In the genomic region with DNA sequence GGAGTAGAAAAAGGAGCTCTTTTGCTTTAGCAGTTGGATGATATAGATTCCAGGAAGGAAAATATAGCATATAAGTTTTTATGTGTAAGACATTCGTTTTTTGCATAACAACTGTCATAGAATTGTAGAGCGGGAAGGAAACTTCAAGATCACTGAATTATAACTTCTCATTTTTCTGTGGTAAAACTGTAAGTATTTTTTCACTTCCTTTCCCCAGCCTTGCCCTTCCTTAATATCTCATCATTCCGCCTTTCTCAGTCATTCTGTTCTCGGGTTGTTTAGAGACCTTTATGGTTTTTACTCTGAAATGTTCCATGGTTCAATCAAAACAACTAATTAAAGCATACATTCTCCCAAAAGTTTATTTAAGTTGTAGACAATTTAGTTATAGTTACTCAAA, we compare ENCODE assay signal across 9 cellular contexts. TPM values are rescaled to one million over a fixed set of nuclear protein-coding genes. Genes with fewer than 3 reads are reported as not detected.
DNase-seq lines count a peak whose midpoint lies in the region; ATAC-seq and TF ChIP-seq lines count a peak whose summit lies in the region.
"Had no signal": no experiment of that assay in that cellular context is flagged by ENCODE, and none has a peak within 500 bp of the region (broad histone marks: within the 10 kb centered on the region; RNA-seq: fewer than 3 reads in every experiment).

No MANE protein-coding gene starts in this region.

- H3K27me3 ChIP-seq in RWPE2 (ENCODE audit: insufficient read depth, poor library complexity, severe bottlenecking) (no peaks in the 10 kb centered on the region), thymus (ENCODE audit: control insufficient read depth, insufficient read depth) (no peaks in the 10 kb centered on the region)
- H3K27me3 ChIP-seq: body of pancreas had no signal

- H3K4me1 Mint-ChIP-seq in activated T-cell treated with anti-CD3 and anti-CD28 coated beads, Interleukin-2, amount 50 U/mL, for 72 hours (ENCODE audit: low read depth) = peaks cover 50% of the 10 kb centered on the region
- H3K4me1 Mint-ChIP-seq in glutamatergic neuron (ENCODE audit: low read depth, unreplicated experiment) = peaks cover 4% of the 10 kb centered on the region

- H3K27ac Mint-ChIP-seq in activated T-cell treated with anti-CD3 and anti-CD28 coated beads, Interleukin-2, amount 50 U/mL, for 72 hours = peak overlapping the region; percentile 87
- H3K27ac Mint-ChIP-seq in glutamatergic neuron (ENCODE audit: unreplicated experiment) = no peak overlapping the region

- H3K4me1 ChIP-seq in RWPE2 (ENCODE audit: insufficient read depth, poor library complexity, severe bottlenecking) (peaks cover 14% of the 10 kb centered on the region), thymus (ENCODE audit: control insufficient read depth, insufficient read depth, low read length) (peaks cover 4% of the 10 kb centered on the region)

- ATAC-seq in activated T-cell treated with anti-CD3 and anti-CD28 coated beads, Interleukin-2, amount 50 U/mL, for 72 hours (replicated peaks in 1 of 2) = no peak
- ATAC-seq in RWPE2 (ENCODE audit: low read depth) (no peak), GM18909 (IDR thresholded peaks at IDR 0.05; ENCODE audit: poor library complexity, unreplicated experiment) (no peak), HG02973 (IDR thresholded peaks at IDR 0.05; ENCODE audit: unreplicated experiment) (no peak)

- no peaks in the 10 kb centered on the region for H3K27me3 Mint-ChIP-seq in activated T-cell treated with anti-CD3 and anti-CD28 coated beads, Interleukin-2, amount 50 U/mL, for 72 hours (ENCODE audit: low read depth)
- H3K27me3 Mint-ChIP-seq in glutamatergic neuron (ENCODE audit: unreplicated experiment) = peaks cover 3% of the 10 kb centered on the region

- no peak for TF ChIP-seq CTCF in RWPE2 (IDR thresholded peaks at IDR 0.05; ENCODE audit: poor library complexity, severe bottlenecking)
- TF ChIP-seq CTCF in glutamatergic neuron (IDR thresholded peaks at IDR 0.05; ENCODE audit: partially characterized antibody, unreplicated experiment) = no peak

- 6% methylated on average over 4 of the region's 4 CpGs for WGBS in thymus

- H3K36me3 Mint-ChIP-seq in activated T-cell treated with anti-CD3 and anti-CD28 coated beads, Interleukin-2, amount 50 U/mL, for 72 hours (ENCODE audit: insufficient read depth in 2 of 2) = peaks cover 2 to 23% of the 10 kb centered on the region in 2 donors
- no peaks in the 10 kb centered on the region for H3K36me3 Mint-ChIP-seq in glutamatergic neuron (ENCODE audit: unreplicated experiment)

- H3K4me3 ChIP-seq in RWPE2 (ENCODE audit: severe bottlenecking) = peak overlapping the region; percentile 71
- peak overlapping the region; percentile 31 for H3K4me3 ChIP-seq in thymus (ENCODE audit: low read length)

- H3K4me3 Mint-ChIP-seq in activated T-cell treated with anti-CD3 and anti-CD28 coated beads, Interleukin-2, amount 50 U/mL, for 72 hours = peak overlapping the region; percentile 87 to 90
- peak overlapping the region; percentile 92 for H3K4me3 Mint-ChIP-seq in glutamatergic neuron (ENCODE audit: unreplicated experiment)

- H3K9me3 Mint-ChIP-seq in activated T-cell treated with anti-CD3 and anti-CD28 coated beads, Interleukin-2, amount 50 U/mL, for 72 hours = no peaks in the 10 kb centered on the region
- peaks cover 4% of the 10 kb centered on the region for H3K9me3 Mint-ChIP-seq in glutamatergic neuron (ENCODE audit: unreplicated experiment)

- H3K36me3 ChIP-seq in RWPE2 (ENCODE audit: low read depth) (peaks cover 31% of the 10 kb centered on the region), thymus (ENCODE audit: control insufficient read depth, insufficient read depth) (no peaks in the 10 kb centered on the region)

- DNase-seq in activated T-cell treated with anti-CD3 and anti-CD28 coated beads, Interleukin-2, amount 50 U/mL, for 72 hours = no peak
- no peak for DNase-seq in activated T-cell treated with anti-CD3 and anti-CD28 coated beads, Interleukin-2, amount 50 U/mL, for 48 hours
- DNase-seq in RWPE2 (ENCODE audit: low spot score) = no peak
- no peak for DNase-seq in glutamatergic neuron
- DNase-seq in middle frontal gyrus (ENCODE audit: extremely low spot score, low spot score) = no peak

- H3K27ac ChIP-seq in RWPE2 (ENCODE audit: poor library complexity, severe bottlenecking) = no peak overlapping the region
- H3K27ac ChIP-seq in thymus (ENCODE audit: low read depth) = no peak overlapping the region

- H3K9me3 ChIP-seq in RWPE2 (ENCODE audit: severe bottlenecking) (no peaks in the 10 kb centered on the region), thymus (ENCODE audit: control insufficient read depth) (no peaks in the 10 kb centered on the region)
- H3K9me3 ChIP-seq: body of pancreas had no signal

RNA-seq across cellular contexts. Expression of gene EAF2, which starts 1.1 kb away (rescaled TPM):
- 10 to 100 TPM; 14.2 to 17.9 TPM for total RNA-seq in activated T-cell treated with anti-CD3 and anti-CD28 coated beads, Interleukin-2, amount 50 U/mL, for 72 hours
- 1.4 TPM for total RNA-seq in glutamatergic neuron (ENCODE audit: unreplicated experiment)
- 18.0 TPM for polyA plus RNA-seq in thymus

RNA-seq across cellular contexts. Expression of gene IQCB1, which starts 1.2 kb away (rescaled TPM):
- total RNA-seq in activated T-cell treated with anti-CD3 and anti-CD28 coated beads, Interleukin-2, amount 50 U/mL, for 72 hours = 10 to 100 TPM; 42.2 to 58.6 TPM
- 8.5 TPM for total RNA-seq in glutamatergic neuron (ENCODE audit: unreplicated experiment)
- polyA plus RNA-seq in thymus = 29.1 TPM

RNA-seq across cellular contexts. Expression of gene SLC15A2, which starts 58.1 kb away (rescaled TPM):
- total RNA-seq in activated T-cell treated with anti-CD3 and anti-CD28 coated beads, Interleukin-2, amount 50 U/mL, for 72 hours = 1 to 10 TPM; 2.4 to 3.0 TPM
- total RNA-seq in glutamatergic neuron (ENCODE audit: unreplicated experiment) = 0.64 TPM
- 3.2 TPM for polyA plus RNA-seq in thymus
